In genomic region chr2:209766613-209767012, GRCh38 we compare ENCODE assay signal across 34 cellular contexts. TPM values are rescaled to one million over a fixed set of nuclear protein-coding genes. Genes with fewer than 3 reads are reported as not detected.
"Had no signal": no experiment of that assay in that cellular context is flagged by ENCODE, and none has a peak within 500 bp of the region (broad histone marks: within the 10 kb centered on the region; RNA-seq: fewer than 3 reads in every experiment).

No MANE protein-coding gene starts in this region.

- ATAC-seq: activated naive CD4-positive, alpha-beta T cell treated with anti-CD3 and anti-CD28 coated beads, Interleukin-2, amount 50 U/mL, for 72 hours; activated naive CD8-positive, alpha-beta T cell treated with anti-CD3 and anti-CD28 coated beads, Interleukin-2, amount 50 U/mL, for 24 hours; activated T-cell treated with anti-CD3 and anti-CD28 coated beads, Interleukin-2, amount 50 U/mL, for 4 hours; activated T-cell treated with anti-CD3 and anti-CD28 coated beads, Interleukin-2, amount 50 U/mL, for 72 hours; activated T-helper 17 cell treated with anti-CD3 and anti-CD28 coated beads, Interleukin-2, amount 50 U/mL, for 72 hours; body of pancreas had no signal

- H3K27me3 ChIP-seq: adrenal gland, ascending aorta, body of pancreas, brain microvascular endothelial cell had no signal

- FAIRE-seq: astrocyte had no signal

- H3K36me3 ChIP-seq: adrenal gland, ascending aorta, brain microvascular endothelial cell, breast epithelium, cardiac muscle cell had no signal

- H3K4me3 ChIP-seq: adrenal gland, ascending aorta, body of pancreas, breast epithelium, cardiac muscle cell had no signal

- H3K9me3 ChIP-seq: adrenal gland, ascending aorta, body of pancreas, breast epithelium had no signal

- DNase-seq: activated effector memory CD4-positive, alpha-beta T cell treated with anti-CD3 and anti-CD28 coated beads, Interleukin-2, amount 50 U/mL, for 16 hours; activated effector memory CD4-positive, alpha-beta T cell treated with Interleukin-2 at 50 U/mL for 16 hours; activated gamma-delta T cell; activated gamma-delta T cell treated with Interleukin-2 at 50 U/mL for 16 hours; activated naive CD4-positive, alpha-beta T cell; activated naive CD4-positive, alpha-beta T cell treated with anti-CD3 and anti-CD28 coated beads for 36 hours; activated naive CD4-positive, alpha-beta T cell treated with anti-CD3 and anti-CD28 coated beads, Interleukin-2, amount 10 ng/mL, durations not matched to agents 7 days and 5 days; activated naive CD4-positive, alpha-beta T cell treated with anti-CD3 and anti-CD28 coated beads, Interleukin-2, amount 50 U/mL, for 16 hours; activated naive CD4-positive, alpha-beta T cell treated with Interleukin-2 at 50 U/mL for 16 hours; activated naive CD8-positive, alpha-beta T cell treated with anti-CD3 and anti-CD28 coated beads for 36 hours; activated naive CD8-positive, alpha-beta T cell treated with anti-CD3 and anti-CD28 coated beads, Interleukin-2, amount 10 ng/mL, durations not matched to agents 7 days and 5 days; activated naive CD8-positive, alpha-beta T cell treated with anti-CD3 and anti-CD28 coated beads, Interleukin-2, amount 50 U/mL, for 24 hours; activated T-cell treated with anti-CD3 and anti-CD28 coated beads, Interleukin-2, amount 50 U/mL, for 24 hours; activated T-cell treated with anti-CD3 and anti-CD28 coated beads, Interleukin-2, amount 50 U/mL, for 4 hours; activated T-cell treated with anti-CD3 and anti-CD28 coated beads, Interleukin-2, amount 50 U/mL, for 48 hours; activated T-cell treated with anti-CD3 and anti-CD28 coated beads, Interleukin-2, amount 50 U/mL, for 72 hours; adrenal gland; amniotic stem cell; amygdala; anterior cingulate cortex; aorta; body of pancreas; brain microvascular endothelial cell; caudate nucleus; central memory CD4-positive, alpha-beta T cell; cerebellar nuclear complex had no signal

- H3K4me1 ChIP-seq: ascending aorta, breast epithelium had no signal

- H3K27ac ChIP-seq: adrenal gland, ascending aorta, body of pancreas, brain microvascular endothelial cell, breast epithelium, cardiac muscle cell had no signal

RNA-seq across cellular contexts. Expression of gene UNC80, which starts 5.0 kb away (rescaled TPM):
- total RNA-seq: activated naive CD4-positive, alpha-beta T cell treated with anti-CD3 and anti-CD28 coated beads for 36 hours; activated naive CD4-positive, alpha-beta T cell treated with anti-CD3 and anti-CD28 coated beads, Interleukin-2, amount 50 U/mL, for 72 hours; activated naive CD8-positive, alpha-beta T cell treated with anti-CD3 and anti-CD28 coated beads for 36 hours; activated naive CD8-positive, alpha-beta T cell treated with anti-CD3 and anti-CD28 coated beads, Interleukin-2, amount 10 ng/mL, durations not matched to agents 7 days and 5 days; activated T-cell treated with anti-CD3 and anti-CD28 coated beads, Interleukin-2, amount 50 U/mL, for 72 hours; activated T-helper 1 cell treated with anti-CD3 and anti-CD28 coated beads, Interleukin-12 subunit alpha, Interleukin-12 subunit beta, Interleukin-2, Interleukin-4 antibody, amounts not matched to agents 30 ng/mL and 10 ng/mL and 1 ng/mL, durations not matched to agents 14 hours and 24 hours and 36 hours; activated T-helper 17 cell treated with anti-CD3 and anti-CD28 coated beads, Interleukin-2, amount 50 U/mL, for 72 hours; activated T-helper 2 cell treated with anti-CD3 and anti-CD28 coated beads, Interferon-gamma antibody, Interleukin-2, Interleukin-4, amounts not matched to agents 10 μg/mL and 5 μg/mL and 100 μg/mL, durations not matched to agents 14 hours and 24 hours and 36 hours; aorta had no signal
- polyA plus RNA-seq: aorta had no signal
